ENCODE assay signal across 15 cellular contexts in the genomic region with DNA sequence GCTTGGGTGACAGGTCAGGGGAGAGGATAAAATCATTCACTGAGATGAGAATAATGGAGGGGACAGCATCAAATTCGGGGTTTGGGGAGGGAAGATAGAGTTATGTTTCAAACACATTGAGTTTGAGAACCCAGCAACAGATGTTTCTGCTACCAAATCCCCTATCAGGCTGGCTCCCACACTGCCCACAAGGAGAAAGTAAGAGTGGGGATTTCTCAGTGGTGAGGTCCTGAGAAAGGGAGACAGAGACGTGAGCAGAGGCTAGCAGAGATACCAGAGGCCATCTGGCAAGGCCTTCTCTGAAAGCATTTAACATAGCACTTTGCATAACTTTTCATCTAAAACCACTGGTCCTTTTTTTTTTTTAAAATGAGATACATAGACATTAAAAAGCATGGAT.
"Had no signal": no experiment of that assay in that cellular context is flagged by ENCODE, and none has a peak within 500 bp of the region (broad histone marks: within the 10 kb centered on the region; RNA-seq: fewer than 3 reads in every experiment).

No MANE protein-coding gene starts in this region.

- H3K27ac ChIP-seq: gastrocnemius medialis, lower lobe of right lung, neutrophil, tibial artery, uterus had no signal

- H3K4me3 ChIP-seq: gastrocnemius medialis, lower lobe of right lung, tibial artery, uterus had no signal

- ATAC-seq: activated T-helper 17 cell treated with anti-CD3 and anti-CD28 coated beads, Interleukin-2, amount 50 U/mL, for 72 hours; gastrocnemius medialis; left cardiac atrium; lower lobe of right lung had no signal

- H3K9me3 ChIP-seq: gastrocnemius medialis, lower lobe of right lung, neutrophil, tibial artery, uterus had no signal

- H3K36me3 ChIP-seq: gastrocnemius medialis, lower lobe of right lung, neutrophil, tibial artery, uterus had no signal

- DNase-seq: activated CD4-positive, CD25-positive, alpha-beta regulatory T cell treated with anti-CD3 and anti-CD28 coated beads, Interleukin-2, amount 50 U/mL, for 72 hours; activated naive CD4-positive, alpha-beta T cell treated with Interleukin-2 at 50 U/mL for 16 hours; erythroblast; gastrocnemius medialis; left cardiac atrium; lower lobe of right lung; midbrain; stimulated activated CD4-positive, alpha-beta T cell treated with anti-CD3 and anti-CD28 coated beads, Interleukin-12 subunit alpha, Interleukin-12 subunit beta, amount 100 ng/mL, for 4 hours; stimulated activated CD4-positive, alpha-beta T cell treated with anti-CD3 and anti-CD28 coated beads, Interleukin-2, amount 100 ng/mL, for 48 hours; stimulated activated naive CD4-positive, alpha-beta T cell; T1000; tibial artery; uterus had no signal

- H3K27me3 ChIP-seq: uterus had no signal

- H3K4me1 ChIP-seq: gastrocnemius medialis, lower lobe of right lung, tibial artery had no signal
